ENCODE assay signal across 8 cellular contexts in the genomic region with DNA sequence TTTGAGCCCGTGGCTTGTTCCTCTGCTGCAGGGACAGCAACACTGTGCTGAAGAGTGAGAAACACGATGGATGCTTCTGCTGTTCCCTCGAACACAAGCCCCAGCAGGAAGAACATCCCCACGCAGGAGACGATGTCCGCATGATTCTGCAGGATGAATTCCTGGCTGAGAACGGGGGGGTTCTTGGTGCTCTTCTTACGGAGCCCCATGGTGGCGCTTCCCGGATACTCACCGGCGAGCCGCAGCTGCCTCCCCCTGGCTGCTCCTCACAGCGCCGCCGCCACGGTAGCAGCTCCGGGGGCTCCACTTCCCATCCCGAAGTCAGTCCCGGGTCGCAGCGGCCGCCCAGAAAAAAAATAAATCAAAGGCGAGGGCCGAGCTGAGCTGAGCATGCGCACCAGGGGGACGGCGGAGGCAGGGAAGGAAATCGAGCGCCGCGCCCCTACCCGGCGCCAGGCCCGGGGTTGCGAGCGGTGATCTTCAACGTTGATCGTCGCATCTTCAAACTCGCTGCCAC. TPM values are rescaled to one million over a fixed set of nuclear protein-coding genes. Genes with fewer than 3 reads are reported as not detected.
DNase-seq lines count a peak whose midpoint lies in the region; ATAC-seq, FAIRE-seq and TF ChIP-seq lines count a peak whose summit lies in the region.

A gene (minus strand): TSS at position 392 of the 517 bp plus-strand sequence. CDS start 183 bp downstream, at position 209.

- intact Hi-C loops in K562 (cut with micrococcal nuclease), result no loop called here

- no peak for FAIRE-seq in K562 (lab: Jason Lieb, UNC)

- no peaks in the 10 kb centered on the region for H4K20me1 ChIP-seq in K562 (replicated peaks; ENCODE audit: control insufficient read depth, insufficient read depth, low read length)

- H3K36me3 ChIP-seq in BJ (ENCODE audit: control insufficient read depth, insufficient read depth, low read length) (no peaks in the 10 kb centered on the region), K562 (ENCODE audit: control insufficient read depth, insufficient read depth, low read length) (no peaks in the 10 kb centered on the region)

- POLR2A ChIA-PET in BJ (lab: Charles Lee), result no interaction called here
- POLR2A ChIA-PET in K562 (lab: Yijun Ruan, JAX), result no interaction called here

- H3K4me3 ChIP-seq in BJ (ENCODE audit: low read depth, low read length), result peak within 1 kb of the TSS; percentile 48
- H3K4me3 ChIP-seq in K562, result peak within 1 kb of the TSS; percentile 15; the same call in 1 of the 2 replicates

- DNase-seq in BJ (ENCODE audit: low read depth), result peak; percentile 7
- peak; percentile 46 for DNase-seq in NCI-H460 (ENCODE audit: extremely low read depth, low read depth)
- DNase-seq in K562 (ENCODE audit: extremely low read depth in 1 of 4, low spot score in 3 of 4), result peak; percentile 6 to 56 (median 8)
- peak; percentile 7 to 83 (median 52) for DNase-seq in hypothalamus (lab: John Stamatoyannopoulos, UW)
- DNase-seq in putamen (ENCODE audit: low spot score), result peak; percentile 80

- H3K4me1 ChIP-seq in K562 (replicated peaks in 1 of 2; ENCODE audit: control insufficient read depth in 2 of 2, insufficient read depth in 2 of 2, low read length in 2 of 2), result no peaks in the 10 kb centered on the region

- 3% methylated on average over 31 of the region's 41 CpGs for WGBS in K562 (ENCODE audit: insufficient coverage, low coverage, missing lambda C conversion rate)

- no peaks in the 10 kb centered on the region for H3K79me2 ChIP-seq in K562 (ENCODE audit: control insufficient read depth, insufficient read depth, low read length)

- CTCF ChIA-PET in BJ (lab: Yijun Ruan, JAX) (interaction anchor here (0.5 kb wide), 1 partner anchor 26 kb away, joined by 3 read pairs; no protein-coding TSS in a partner anchor), K562 (lab: Yijun Ruan, JAX; ENCODE audit: low intra/inter-chr PET ratio) (no interaction called here)

- H3K27ac ChIP-seq in K562 (ENCODE audit: extremely low read depth, low read depth, low read length), result no peak within 1 kb of the TSS

- TF ChIP-seq CTCF in BJ (IDR thresholded peaks at IDR 0.05; ENCODE audit: insufficient read depth, low read depth, low read length) (peak; percentile 24; the same call in 1 of the 2 replicates), K562 (IDR thresholded peaks at IDR 0.05 in 2 of 3, conservative IDR thresholded peaks at IDR 0.05 in 1 of 3; ENCODE audit: insufficient read depth in 2 of 3, low read depth in 1 of 3, low read length in 3 of 3) (no peak)

- TF ChIP-seq RAD21 in K562 (CRISPR knock-in tag; conservative IDR thresholded peaks at IDR 0.05 in 1 of 2, IDR thresholded peaks at IDR 0.05 in 1 of 2), result no peak

- no peak for TF ChIP-seq EP300 in K562 (IDR thresholded peaks at IDR 0.05; ENCODE audit: low read length)

- H3K9me3 ChIP-seq in K562 (replicated peaks; ENCODE audit: control insufficient read depth, insufficient read depth, low read depth, low read length), result no peaks in the 10 kb centered on the region

- no peak for TF ChIP-seq POLR2A in K562 (conservative IDR thresholded peaks at IDR 0.05)

- no TSS peak for BruUV-seq in K562 (replicated peaks; lab: Mats Ljungman, UMichigan)

- H3K9ac ChIP-seq in K562 (ENCODE audit: insufficient read depth in 1 of 2, low read depth in 2 of 2, low read length in 2 of 2), result no peak within 1 kb of the TSS

- no peak within 1 kb of the TSS for H3K4me2 ChIP-seq in K562 (ENCODE audit: insufficient read depth, low read length)

- ATAC-seq in GM21825 (IDR thresholded peaks at IDR 0.05; ENCODE audit: unreplicated experiment) (peak; percentile 55), K562 (no peak), HG02885 (IDR thresholded peaks at IDR 0.05; ENCODE audit: poor library complexity, unreplicated experiment) (no peak)
- no peak for ATAC-seq in activated CD4-positive, CD25-positive, alpha-beta regulatory T cell treated with anti-CD3 and anti-CD28 coated beads, Interleukin-2, amount 50 U/mL, for 24 hours

- no peaks in the 10 kb centered on the region for H3K27me3 ChIP-seq in BJ (ENCODE audit: control insufficient read depth, insufficient read depth, low read length)
- no peaks in the 10 kb centered on the region for H3K27me3 ChIP-seq in K562 (ENCODE audit: control insufficient read depth in 2 of 2, insufficient read depth in 2 of 2, low read length in 2 of 2)

- H3K9me1 ChIP-seq in K562 (ENCODE audit: control insufficient read depth, insufficient read depth, low read length), result no peaks in the 10 kb centered on the region

- in situ Hi-C loops in K562 (cut with MboI), result no loop called here

- no peak within 1 kb of the TSS for H2AFZ ChIP-seq in K562 (ENCODE audit: low read depth, low read length)

TF ChIP-seq in K562, 482 proteins besides CTCF, POLR2A, EP300 and RAD21:
- TF ChIP-seq MYC (IDR thresholded peaks at IDR 0.05; ENCODE audit: low read depth, low read length) (no peak), MYC (CRISPR knock-in tag; IDR thresholded peaks at IDR 0.05; ENCODE audit: borderline replicate concordance, low read depth) (no peak), NRF1 (conservative IDR thresholded peaks at IDR 0.05 in 1 of 2, IDR thresholded peaks at IDR 0.05 in 1 of 2) (peak; percentile 74 to 78), ZBTB17 (CRISPR knock-in tag; IDR thresholded peaks at IDR 0.05) (peak; percentile 98)
TF ChIP-seq in K562: peak in this region for 2.

RNA-seq across cellular contexts. Expression of the gene that starts here (rescaled TPM):
- polyA plus RNA-seq in BJ (2011; rRNA removed) (0.44 and 0.85 TPM in 2 replicates), K562 (2011; rRNA removed) (not detected in 2 replicates), K562 (2014; fragmentation: Illumina TruSeq; extraction: Trizol) (0.19 TPM in 1 of 2 replicates, not detected in the other), K562 (2014; fragmentation: Nextera tagmentation; extraction: Ambion mirVana) (not detected), K562 (2014; rRNA removed) (0.07 TPM in 1 of 2 replicates, not detected in the other)
- polyA minus RNA-seq in BJ (2011; rRNA and poly(A)+ RNA removed), result 0.36 and 0.47 TPM in 2 replicates
- 4.0 and 4.2 TPM in 2 replicates for total RNA-seq in NCI-H460 (2014; rRNA removed; shearing (Covaris generic))
- 3.6 and 6.6 TPM in 2 replicates for polyA plus RNA-seq in NCI-H460 (2014; cell fraction: nucleus; rRNA removed)
- not detected in 2 replicates for total RNA-seq in K562 (2011; cell fraction: chromatin; rRNA removed; ENCODE audit: low replicate concordance)
- total RNA-seq in K562 (2011; cell fraction: nucleolus; rRNA removed), result not detected in 2 replicates
- total RNA-seq in K562 (2011; cell fraction: nucleoplasm; rRNA removed), result not detected in 2 replicates
- total RNA-seq in K562 (2014; rRNA removed) (0.20 TPM in 1 of 2 replicates, not detected in the other), K562 (2014; rRNA removed; fragmentation: Illumina TruSeq; extraction: Trizol) (0.10 and 0.15 TPM in 2 replicates), K562 (2015; rRNA removed; fragmentation: Illumina TruSeq; extraction: Trizol) (0.11 TPM in 1 of 2 replicates, not detected in the other), K562 (2021) (0.18 TPM in 1 of 2 replicates, not detected in the other)
- polyA plus RNA-seq in K562 (2011; cell fraction: cytosol; rRNA removed), result not detected in 2 replicates
- polyA plus RNA-seq in K562 (2011; cell fraction: nucleus; rRNA removed), result not detected in 2 replicates
- 0.04 and 0.08 TPM in 2 replicates for polyA plus RNA-seq in K562 (2012)
- not detected in 2 replicates for polyA minus RNA-seq in K562 (2011; rRNA and poly(A)+ RNA removed)
- not detected in 2 replicates for polyA minus RNA-seq in K562 (2011; cell fraction: cytosol; rRNA and poly(A)+ RNA removed)
- polyA minus RNA-seq in K562 (2011; cell fraction: nucleus; rRNA and poly(A)+ RNA removed), result not detected in 2 replicates

Comparison
In these comparisons a context has a peak if more than half of its experiments do, and no peak if none do; other contexts are left out.
1. Peak in DNase-seq and H3K4me3 ChIP-seq in BJ; RNA of the gene not detected or under 1 TPM.
2. Peak in DNase-seq and H3K4me3 ChIP-seq in K562; RNA of the gene not detected or under 1 TPM.
3. DNase-seq: peak in every context shown above with its lines; median percentile 80 in putamen; 52 in hypothalamus; 46 in NCI-H460; 8 in K562; 7 in BJ.